ENCODE assay signal across 14 cellular contexts in genomic region chr1:244211559-244211944, GRCh38.
DNase-seq lines count a peak whose midpoint lies in the region; ATAC-seq and TF ChIP-seq lines count a peak whose summit lies in the region.
"Had no signal": no experiment of that assay in that cellular context is flagged by ENCODE, and none has a peak within 500 bp of the region (broad histone marks: within the 10 kb centered on the region; RNA-seq: fewer than 3 reads in every experiment).

No MANE protein-coding gene starts in this region.

- H3K4me3 ChIP-seq in AG09309 (ENCODE audit: control insufficient read depth, low read depth, low read length) (no peak overlapping the region), fibroblast of lung (replicated peaks in 1 of 4; ENCODE audit: control extremely low read depth in 1 of 4, insufficient read depth in 1 of 4, low read depth in 3 of 4, low read length in 4 of 4) (no peak overlapping the region)
- H3K4me3 ChIP-seq: body of pancreas had no signal

- DNase-seq in AG09309 (ENCODE audit: low read depth): peak; percentile 63
- peak; percentile 24 for DNase-seq in NCI-H226
- DNase-seq in fibroblast of lung (ENCODE audit: low read depth in 2 of 2): peak; percentile 62 to 75
- DNase-seq in omental fat pad (ENCODE audit: low spot score): no peak
- DNase-seq in NAMALWA (ENCODE audit: low spot score): no peak
- no peak for DNase-seq in COLO829 (ENCODE audit: low spot score)
- no peak for DNase-seq in occipital lobe (lab: John Stamatoyannopoulos, UW)
- DNase-seq: activated CD4-positive, CD25-positive, alpha-beta regulatory T cell; activated gamma-delta T cell; foreskin melanocyte; NCI-H1694 treated with DMSO at 0.1 percent for 48 hours; stimulated activated naive CD4-positive, alpha-beta T cell had no signal

- H3K4me1 ChIP-seq in fibroblast of lung (ENCODE audit: control insufficient read depth, extremely low read depth, insufficient read depth, low read length): no peaks in the 10 kb centered on the region
- H3K4me1 ChIP-seq: body of pancreas had no signal

- no peaks in the 10 kb centered on the region for H4K20me1 ChIP-seq in fibroblast of lung (ENCODE audit: control insufficient read depth, extremely low read depth, insufficient read depth, low read length)

- no peak overlapping the region for H2AFZ ChIP-seq in fibroblast of lung (ENCODE audit: low read length)

- TF ChIP-seq CTCF in AG09309 (IDR thresholded peaks at IDR 0.05; ENCODE audit: control insufficient read depth, insufficient read depth, low read depth, low read length, missing control alignments) (no peak), fibroblast of lung (conservative IDR thresholded peaks at IDR 0.05 in 1 of 2, IDR thresholded peaks at IDR 0.05 in 1 of 2; ENCODE audit: low read depth in 1 of 2, low read length in 2 of 2) (no peak), omental fat pad (IDR thresholded peaks at IDR 0.05) (no peak)

- peak; percentile 75 for ATAC-seq in omental fat pad (ENCODE audit: low FRiP score)
- ATAC-seq in GM21529 (IDR thresholded peaks at IDR 0.05; ENCODE audit: unreplicated experiment): no peak
- ATAC-seq: body of pancreas had no signal

- H3K4me2 ChIP-seq in fibroblast of lung (ENCODE audit: extremely low read depth, insufficient read depth, low read length): no peak overlapping the region

- H3K9me3 ChIP-seq in fibroblast of lung (ENCODE audit: control insufficient read depth, insufficient read depth, low read depth, low read length): no peaks in the 10 kb centered on the region
- H3K9me3 ChIP-seq: body of pancreas had no signal

- H3K27me3 ChIP-seq in fibroblast of lung (ENCODE audit: control insufficient read depth, insufficient read depth, low read length): no peaks in the 10 kb centered on the region
- H3K27me3 ChIP-seq: body of pancreas had no signal

- no peaks in the 10 kb centered on the region for H3K36me3 ChIP-seq in fibroblast of lung (ENCODE audit: control insufficient read depth, insufficient read depth, low read length)

- no peaks in the 10 kb centered on the region for H3K79me2 ChIP-seq in fibroblast of lung (ENCODE audit: control insufficient read depth, insufficient read depth, low read length)

- H3K9ac ChIP-seq in fibroblast of lung (ENCODE audit: insufficient read depth, low read length): no peak overlapping the region

- no peak overlapping the region for H3K27ac ChIP-seq in fibroblast of lung (ENCODE audit: insufficient read depth, low read length)
- H3K27ac ChIP-seq: body of pancreas had no signal

Comparison
In these comparisons a context has a peak if more than half of its experiments do, and no peak if none do; other contexts are left out.
1. DNase-seq: peak in AG09309 (single experiment), NCI-H226 (single experiment) and fibroblast of lung (2 of 2); none in omental fat pad (single experiment), NAMALWA (single experiment), COLO829 (single experiment) and occipital lobe (single experiment).